Comparison of ENCODE assay signal across 1 cellular context in the genomic region with DNA sequence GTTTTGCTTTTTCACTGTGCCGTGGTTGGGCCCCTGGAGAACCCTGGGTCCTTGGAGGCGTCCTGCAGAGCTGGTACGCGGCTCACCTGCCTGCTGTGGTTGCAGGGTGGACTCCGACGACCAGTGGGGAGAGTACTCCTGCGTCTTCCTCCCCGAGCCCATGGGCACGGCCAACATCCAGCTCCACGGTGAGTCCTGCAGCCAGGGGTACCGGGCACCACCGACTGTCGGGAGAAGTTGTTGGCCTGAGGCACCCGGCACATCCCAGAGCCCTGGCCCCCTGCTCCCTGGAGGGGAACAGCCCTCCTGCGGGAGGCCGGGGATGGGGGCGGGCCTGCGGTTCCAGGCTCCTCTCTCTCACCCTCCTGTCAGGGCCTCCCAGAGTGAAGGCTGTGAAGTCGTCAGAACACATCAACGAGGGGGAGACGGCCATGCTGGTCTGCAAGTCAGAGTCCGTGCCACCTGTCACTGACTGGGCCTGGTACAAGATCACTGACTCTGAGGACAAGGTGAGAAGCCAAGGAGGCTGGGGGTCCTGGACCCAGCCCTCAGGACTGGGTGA.
TF ChIP-seq lines count a peak whose summit lies in the region.

No MANE protein-coding gene starts in this region.

TF ChIP-seq in H1, 55 proteins besides CTCF, POLR2A, EP300 and RAD21:
- TF ChIP-seq POLR2AphosphoS5 (IDR thresholded peaks at IDR 0.05; ENCODE audit: low read depth, low read length) (peak; percentile 28; the same call in 1 of the 2 replicates), SP2 (IDR thresholded peaks at IDR 0.05; ENCODE audit: low read length) (no peak)
TF ChIP-seq in H1: peak in this region for 1.
